In the genomic region with DNA sequence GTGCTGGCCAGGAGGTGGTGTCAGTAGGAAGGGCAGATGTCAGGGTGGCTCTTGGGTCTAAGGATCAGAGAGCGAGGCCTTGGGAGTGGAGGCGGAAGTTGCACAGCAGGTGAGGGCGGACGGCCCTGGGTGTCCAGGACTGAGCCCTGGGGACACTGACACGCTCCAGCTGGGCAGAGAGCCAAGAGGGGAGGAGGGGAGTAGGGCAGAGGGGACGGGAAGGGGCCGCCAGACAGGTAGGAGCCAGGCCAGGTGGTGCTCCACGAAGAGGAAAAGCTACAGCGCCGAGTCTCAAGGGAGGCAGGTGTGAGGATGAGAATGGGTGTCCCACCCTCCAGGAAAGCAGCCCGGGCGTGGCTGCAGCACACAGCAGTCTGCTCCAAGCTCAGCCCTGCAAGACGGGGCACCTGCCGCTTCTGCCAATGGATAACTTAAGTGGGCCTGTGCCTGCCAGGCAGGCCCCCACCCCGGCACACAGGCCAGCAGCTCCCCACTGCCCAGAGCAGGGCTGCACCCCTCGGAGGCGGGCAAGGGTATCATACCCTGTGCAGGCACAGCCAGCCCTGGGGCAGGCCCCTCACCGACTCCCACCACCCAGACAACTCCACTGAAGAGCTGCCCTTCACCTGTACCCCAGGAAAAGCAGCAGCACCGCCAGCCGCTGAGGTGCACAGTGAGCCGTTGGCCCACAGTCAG, we compare ENCODE assay signal across 13 cellular contexts. TPM values are rescaled to one million over a fixed set of nuclear protein-coding genes. Genes with fewer than 3 reads are reported as not detected.
DNase-seq lines count a peak whose midpoint lies in the region; FAIRE-seq and TF ChIP-seq lines count a peak whose summit lies in the region.
"Had no signal": no experiment of that assay in that cellular context is flagged by ENCODE, and none has a peak within 500 bp of the region (broad histone marks: within the 10 kb centered on the region; RNA-seq: fewer than 3 reads in every experiment).

No MANE protein-coding gene starts in this region.

- H3K9me3 ChIP-seq in colonic mucosa (no peaks in the 10 kb centered on the region), suprapubic skin (no peaks in the 10 kb centered on the region)

- TF ChIP-seq EP300 in suprapubic skin (IDR thresholded peaks at IDR 0.05), result no peak

- intact Hi-C loops in colonic mucosa (cut with DNase I), result no loop called here

- TF ChIP-seq CTCF in colonic mucosa (IDR thresholded peaks at IDR 0.05), result no peak
- TF ChIP-seq CTCF in suprapubic skin (IDR thresholded peaks at IDR 0.05), result no peak

- WGBS in suprapubic skin, result 55% methylated on average over 11 of the region's 21 CpGs

- H3K4me1 ChIP-seq in colonic mucosa (peaks cover 29% of the 10 kb centered on the region), suprapubic skin (peaks cover 52% of the 10 kb centered on the region)

- H3K4me3 ChIP-seq in colonic mucosa (peak overlapping the region; percentile 50), suprapubic skin (peak overlapping the region; percentile 15)

- no peak for FAIRE-seq in GM12892 (lab: Jason Lieb, UNC)

- H3K36me3 ChIP-seq in colonic mucosa (no peaks in the 10 kb centered on the region), suprapubic skin (peaks cover 16% of the 10 kb centered on the region)

- TF ChIP-seq POLR2A in suprapubic skin (IDR thresholded peaks at IDR 0.05) (no peak), GM12892 (IDR thresholded peaks at IDR 0.05; ENCODE audit: low read depth, low read length) (no peak)

- DNase-seq in DMS 273 (lab: John Stamatoyannopoulos, UW; ENCODE audit: unreplicated experiment), result peak; percentile 39
- no peak for DNase-seq in DMS 273 treated with DMSO at 0.1 percent for 48 hours (lab: John Stamatoyannopoulos, UW)
- DNase-seq in NCI-H2196 (lab: John Stamatoyannopoulos, UW; ENCODE audit: unreplicated experiment), result peak; percentile 94
- peak; percentile 96 for DNase-seq in colonic mucosa
- DNase-seq in suprapubic skin (ENCODE audit: low spot score in 2 of 2), result no peak
- DNase-seq in activated naive CD4-positive, alpha-beta T cell treated with anti-CD3 and anti-CD28 coated beads, Interleukin-2, amount 50 U/mL, for 16 hours, result no peak
- DNase-seq in islet precursor cell, result no peak
- no peak for DNase-seq in GM12892 (ENCODE audit: insufficient read length)
- DNase-seq: 8988T; activated B cell treated with CpG ODN at 0.5 μM for 24 hours; activated effector memory CD4-positive, alpha-beta T cell treated with Interleukin-2 at 50 U/mL for 16 hours; IMR-90; stimulated activated CD4-positive, alpha-beta T cell treated with anti-CD3 and anti-CD28 coated beads, Interleukin-12 subunit alpha, Interleukin-12 subunit beta, amount 100 ng/mL, for 4 hours had no signal

- peak overlapping the region; percentile 73 to 86 for H3K9ac ChIP-seq in colonic mucosa (ENCODE audit: low read depth in 2 of 2, low read length in 2 of 2)

- H3K27me3 ChIP-seq in colonic mucosa (no peaks in the 10 kb centered on the region), suprapubic skin (no peaks in the 10 kb centered on the region)

- H3K27ac ChIP-seq in colonic mucosa (peak overlapping the region; percentile 90), suprapubic skin (no peak overlapping the region)

RNA-seq across cellular contexts. Expression of a gene that starts 4.9 kb away (rescaled TPM):
- 100 to 1,000 TPM in 1 of 2 donors, 10 to 100 TPM in 1; 83.1 to 124 TPM for total RNA-seq in colonic mucosa
- total RNA-seq in suprapubic skin, result 10 to 100 TPM; 12.6 to 23.6 (median 18.7) TPM
- 4.1 TPM for polyA plus RNA-seq in GM12892 (2012; ENCODE audit: missing spikeins)

RNA-seq across cellular contexts. Expression of a gene that starts 7.2 kb away (rescaled TPM):
- total RNA-seq in colonic mucosa (100 to 1,000 TPM in 1 of 2 donors, 10 to 100 TPM in 1; 60.0 to 100 TPM), suprapubic skin (10 to 100 TPM; 45.9 to 72.0 (median 71.1) TPM)
- polyA plus RNA-seq in GM12892 (2012; ENCODE audit: missing spikeins), result 55.4 TPM

RNA-seq across cellular contexts. Expression of a gene that starts 7.3 kb away (rescaled TPM):
- total RNA-seq in colonic mucosa (10 to 100 TPM; 33.8 to 67.8 TPM), suprapubic skin (10 to 100 TPM; 24.8 to 99.8 (median 54.9) TPM)
- 22.5 TPM for polyA plus RNA-seq in GM12892 (2012; ENCODE audit: missing spikeins)

RNA-seq across cellular contexts. Expression of a gene that starts 9.8 kb away (rescaled TPM):
- total RNA-seq in colonic mucosa (10 to 100 TPM; 35.7 to 43.5 TPM), suprapubic skin (10 to 100 TPM; 25.0 to 52.4 (median 40.8) TPM)
- polyA plus RNA-seq in GM12892 (2012; ENCODE audit: missing spikeins), result 27.7 TPM

RNA-seq across cellular contexts. Expression of a gene that starts 9.8 kb away (rescaled TPM):
- total RNA-seq in colonic mucosa, result 10 to 100 TPM; 11.7 to 36.9 TPM
- total RNA-seq in suprapubic skin, result 10 to 100 TPM; 13.4 to 21.0 (median 20.6) TPM
- polyA plus RNA-seq in GM12892 (2012; ENCODE audit: missing spikeins), result 3.8 TPM

Comparison
In these comparisons a context has a peak if more than half of its experiments do, and no peak if none do; other contexts are left out.
1. DNase-seq: peak in DMS 273 (single experiment), NCI-H2196 (single experiment) and colonic mucosa (single experiment); none in DMS 273 treated with DMSO at 0.1 percent for 48 hours (single experiment), suprapubic skin (0 of 2), activated naive CD4-positive, alpha-beta T cell treated with anti-CD3 and anti-CD28 coated beads, Interleukin-2, amount 50 U/mL, for 16 hours (single experiment), islet precursor cell (single experiment) and GM12892 (single experiment).